ENCODE assay signal across 15 cellular contexts in the genomic region with DNA sequence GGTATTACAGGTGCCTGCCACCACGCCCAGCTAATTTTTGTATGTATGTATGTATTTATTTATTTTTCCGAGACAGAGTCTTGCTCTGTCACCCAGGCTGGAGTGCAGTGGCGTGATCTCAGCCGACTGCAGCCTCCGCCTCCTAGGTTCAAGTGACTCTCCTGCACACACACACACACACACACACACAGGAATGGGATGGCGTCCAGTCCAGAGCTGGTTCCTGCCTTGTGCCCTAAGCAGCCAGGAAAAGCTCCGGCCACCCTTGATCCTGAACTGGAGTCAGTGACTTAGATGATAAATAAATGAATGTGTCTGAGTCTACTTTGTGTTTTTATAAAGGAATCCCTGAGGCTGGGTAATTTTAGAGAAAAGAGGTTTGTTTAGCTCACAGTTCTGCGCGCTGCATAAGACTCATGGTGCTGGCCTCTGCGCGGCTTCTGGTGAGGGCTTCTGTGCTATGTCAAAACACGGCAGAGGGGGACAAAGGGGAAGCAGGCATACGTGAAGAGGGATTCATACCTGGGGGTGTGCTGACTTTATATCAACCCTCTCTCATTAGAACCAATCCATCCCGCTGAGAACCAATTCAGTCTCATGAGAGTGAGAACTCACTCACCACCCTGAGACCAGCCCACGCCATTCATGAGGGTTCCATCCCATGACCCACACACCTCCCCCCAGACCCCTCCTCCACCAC. TPM values are rescaled to one million over a fixed set of nuclear protein-coding genes. Genes with fewer than 3 reads are reported as not detected.
DNase-seq lines count a peak whose midpoint lies in the region; ATAC-seq and TF ChIP-seq lines count a peak whose summit lies in the region.
"Had no signal": no experiment of that assay in that cellular context is flagged by ENCODE, and none has a peak within 500 bp of the region (broad histone marks: within the 10 kb centered on the region; RNA-seq: fewer than 3 reads in every experiment).

No MANE protein-coding gene starts in this region.

- H3K23ac ChIP-seq in H9 (ENCODE audit: insufficient read length, low read depth, low read length), result no peak overlapping the region

- no peak overlapping the region for H3K56ac ChIP-seq in H9 (ENCODE audit: insufficient read length, low read depth, low read length)

- no peak for DNase-seq in GM23338 (ENCODE audit: low spot score)
- peak; percentile 6 for DNase-seq in RPMI7951 (ENCODE audit: low read depth)
- DNase-seq in neural crest cell (ENCODE audit: low read depth, low spot score), result no peak
- DNase-seq in amniotic stem cell (lab: John Stamatoyannopoulos, UW), result no peak
- no peak for DNase-seq in H9
- DNase-seq in endothelial cell (ENCODE audit: low spot score), result no peak
- DNase-seq: ACHN; BE2C; C1 segment of cervical spinal cord; CD4-positive, CD25-positive, alpha-beta regulatory T cell; CD8-positive, alpha-beta memory T cell; COR-L47; GOT3 had no signal

- H3K4me1 ChIP-seq in GM23338 (ENCODE audit: insufficient read depth) (no peaks in the 10 kb centered on the region), H9 (ENCODE audit: insufficient read depth, low read length) (no peaks in the 10 kb centered on the region)
- H3K4me1 ChIP-seq: BE2C had no signal

- no peak overlapping the region for H2AK5ac ChIP-seq in H9 (ENCODE audit: insufficient read length, low read length)

- H2BK120ac ChIP-seq in H9 (ENCODE audit: low read depth, low read length, poor library complexity, severe bottlenecking), result no peak overlapping the region

- H3K18ac ChIP-seq in H9 (ENCODE audit: insufficient read length, low read depth, low read length), result no peak overlapping the region

- H4K5ac ChIP-seq in H9 (ENCODE audit: insufficient read length, low read depth, low read length), result no peak overlapping the region

- H4K8ac ChIP-seq in H9 (replicated peaks; ENCODE audit: insufficient read length, low read depth, low read length), result no peak overlapping the region

- no peaks in the 10 kb centered on the region for H3K79me1 ChIP-seq in H9 (ENCODE audit: insufficient read depth, low read depth, low read length, poor library complexity, severe bottlenecking)

- no peak overlapping the region for H2BK15ac ChIP-seq in H9 (ENCODE audit: low read depth, low read length)

- H3K27me3 ChIP-seq in GM23338 (ENCODE audit: insufficient read depth), result no peaks in the 10 kb centered on the region
- no peaks in the 10 kb centered on the region for H3K27me3 ChIP-seq in H9 (ENCODE audit: insufficient read depth, low read length)
- H3K27me3 ChIP-seq: BE2C had no signal

- no peaks in the 10 kb centered on the region for H3K36me3 Mint-ChIP-seq in GM23338 (ENCODE audit: low read depth)
- peaks cover 2% of the 10 kb centered on the region for H3K36me3 Mint-ChIP-seq in neural crest cell (ENCODE audit: low read depth)
- H3K36me3 Mint-ChIP-seq in H9 (ENCODE audit: insufficient read depth in 1 of 3, low read depth in 3 of 3), result no peaks in the 10 kb centered on the region
- no peaks in the 10 kb centered on the region for H3K36me3 Mint-ChIP-seq in endothelial cell (ENCODE audit: low read depth, unreplicated experiment)
- H3K36me3 Mint-ChIP-seq: CD4-positive, CD25-positive, alpha-beta regulatory T cell; CD8-positive, alpha-beta memory T cell had no signal

- H2AFZ ChIP-seq in GM23338, result peak overlapping the region; percentile 61
- H2AFZ ChIP-seq in H9 (ENCODE audit: low read length), result no peak overlapping the region

- H3K27ac Mint-ChIP-seq in GM23338 (no peak overlapping the region), neural crest cell (ENCODE audit: unreplicated experiment) (peak overlapping the region; percentile 35), H9 (no peak overlapping the region), endothelial cell (ENCODE audit: unreplicated experiment) (no peak overlapping the region)
- H3K27ac Mint-ChIP-seq: CD4-positive, CD25-positive, alpha-beta regulatory T cell; CD8-positive, alpha-beta memory T cell had no signal

- no peaks in the 10 kb centered on the region for H3F3A ChIP-seq in GM23338 (replicated peaks; ENCODE audit: low read depth)

- H3K36me3 ChIP-seq in GM23338 (ENCODE audit: insufficient read depth), result no peaks in the 10 kb centered on the region; the same call in 1 of the 2 replicates
- H3K36me3 ChIP-seq: BE2C, HAP-1 had no signal

- H3K4me3 ChIP-seq in GM23338, result no peak overlapping the region
- H3K4me3 ChIP-seq: HAP-1 had no signal

- ATAC-seq in GM23338, result no peak

- no peaks in the 10 kb centered on the region for H3K9me3 Mint-ChIP-seq in GM23338
- H3K9me3 Mint-ChIP-seq in neural crest cell, result peaks cover 2% of the 10 kb centered on the region
- no peaks in the 10 kb centered on the region for H3K9me3 Mint-ChIP-seq in H9
- H3K9me3 Mint-ChIP-seq in endothelial cell (ENCODE audit: unreplicated experiment), result no peaks in the 10 kb centered on the region
- H3K9me3 Mint-ChIP-seq: CD4-positive, CD25-positive, alpha-beta regulatory T cell; CD8-positive, alpha-beta memory T cell had no signal

- no peak overlapping the region for H3K4ac ChIP-seq in H9 (ENCODE audit: low read depth, low read length)

- TF ChIP-seq CTCF in GM23338 (conservative IDR thresholded peaks at IDR 0.05; ENCODE audit: low read depth in 2 of 2), result no peak
- TF ChIP-seq CTCF in neural crest cell (conservative IDR thresholded peaks at IDR 0.05), result no peak
- no peak for TF ChIP-seq CTCF in H9 (conservative IDR thresholded peaks at IDR 0.05)
- TF ChIP-seq CTCF in endothelial cell (IDR thresholded peaks at IDR 0.05; ENCODE audit: unreplicated experiment), result no peak

- H3K14ac ChIP-seq in H9 (ENCODE audit: insufficient read depth, low read length), result no peak overlapping the region

- H3K27ac ChIP-seq in GM23338 (ENCODE audit: low read depth), result no peak overlapping the region
- no peak overlapping the region for H3K27ac ChIP-seq in H9 (ENCODE audit: insufficient read length, low read depth, low read length)
- H3K27ac ChIP-seq: HL-60 had no signal

- no peak overlapping the region for H4K91ac ChIP-seq in H9 (ENCODE audit: insufficient read length, low read depth, low read length)

- H4K20me1 ChIP-seq in GM23338 (replicated peaks; ENCODE audit: insufficient read depth) (no peaks in the 10 kb centered on the region), H9 (ENCODE audit: control insufficient read depth, insufficient read depth, insufficient read length) (no peaks in the 10 kb centered on the region)

- H2BK20ac ChIP-seq in H9 (ENCODE audit: low read depth, low read length, poor library complexity, severe bottlenecking), result no peak overlapping the region

- H2BK12ac ChIP-seq in H9 (ENCODE audit: insufficient read length, low read depth, low read length), result no peak overlapping the region

- H3K79me2 ChIP-seq in GM23338 (replicated peaks; ENCODE audit: insufficient read depth), result no peaks in the 10 kb centered on the region
- H3K79me2 ChIP-seq in H9 (ENCODE audit: insufficient read depth, low read length), result no peaks in the 10 kb centered on the region

- no peak overlapping the region for H2BK5ac ChIP-seq in H9 (ENCODE audit: insufficient read length, low read length)

- no peak overlapping the region for H3T11ph ChIP-seq in H9 (ENCODE audit: low read length)

- H3K4me1 Mint-ChIP-seq in GM23338 (no peaks in the 10 kb centered on the region), neural crest cell (peaks cover 14% of the 10 kb centered on the region), H9 (no peaks in the 10 kb centered on the region), endothelial cell (ENCODE audit: unreplicated experiment) (peaks cover 4% of the 10 kb centered on the region)
- H3K4me1 Mint-ChIP-seq: CD8-positive, alpha-beta memory T cell had no signal

- no peak overlapping the region for H3K9ac ChIP-seq in H9 (ENCODE audit: extremely low read depth, insufficient read length, low read length)

- H3K9me2 ChIP-seq in GM23338 (ENCODE audit: insufficient read depth), result no peaks in the 10 kb centered on the region

- peaks cover 2% of the 10 kb centered on the region for H3K27me3 Mint-ChIP-seq in GM23338 (ENCODE audit: insufficient read depth, low read depth, poor library complexity)
- no peaks in the 10 kb centered on the region for H3K27me3 Mint-ChIP-seq in neural crest cell (ENCODE audit: low read depth)
- H3K27me3 Mint-ChIP-seq in H9 (ENCODE audit: low read depth), result peaks cover 2% of the 10 kb centered on the region; the same call in 1 of the 2 replicates
- H3K27me3 Mint-ChIP-seq in endothelial cell (ENCODE audit: unreplicated experiment), result no peaks in the 10 kb centered on the region

- H3K4me2 ChIP-seq in GM23338, result no peak overlapping the region
- no peak overlapping the region for H3K4me2 ChIP-seq in H9 (ENCODE audit: insufficient read depth, insufficient read length, low read length)

- no peaks in the 10 kb centered on the region for H3K23me2 ChIP-seq in H9 (ENCODE audit: insufficient read length, low read depth, low read length, poor library complexity, severe bottlenecking)

- H3K9me3 ChIP-seq in H9 (ENCODE audit: control insufficient read depth, low read depth, low read length), result no peaks in the 10 kb centered on the region
- H3K9me3 ChIP-seq: BE2C, HAP-1 had no signal

- WGBS in H9 (ENCODE audit: extremely low coverage, insufficient read length, low lambda C conversion rate), result no CpG with 5 or more reads among the region's 15 CpGs

- H3K4me3 Mint-ChIP-seq in GM23338 (no peak overlapping the region), neural crest cell (no peak overlapping the region), H9 (no peak overlapping the region), endothelial cell (ENCODE audit: unreplicated experiment) (no peak overlapping the region)
- H3K4me3 Mint-ChIP-seq: CD4-positive, CD25-positive, alpha-beta regulatory T cell; CD8-positive, alpha-beta memory T cell had no signal

TF ChIP-seq in GM23338, 12 proteins besides CTCF, POLR2A, EP300 and RAD21 (continues in another document):
- no peak for TF ChIP-seq POLR2AphosphoS5 (IDR thresholded peaks at IDR 0.05; ENCODE audit: low read depth)
- no peak for TF ChIP-seq NANOG (IDR thresholded peaks at IDR 0.05; ENCODE audit: borderline replicate concordance)
- TF ChIP-seq CREB1 (CRISPR knock-in tag; IDR thresholded peaks at IDR 0.05; ENCODE audit: low read depth), result no peak
- no peak for TF ChIP-seq JUNB (IDR thresholded peaks at IDR 0.05; ENCODE audit: unreplicated experiment)
- TF ChIP-seq ZNF114 (CRISPR knock-in tag; IDR thresholded peaks at IDR 0.05), result no peak
- no peak for TF ChIP-seq EZH2phosphoT487 (IDR thresholded peaks at IDR 0.05; ENCODE audit: unreplicated experiment)

RNA-seq across cellular contexts. Expression of a gene that starts 59.7 kb away (rescaled TPM):
- total RNA-seq in GM23338 (2014; rRNA removed; shearing (Covaris generic)), result 72.5 and 73.6 TPM in 2 replicates
- polyA plus RNA-seq in GM23338 (2016; fragmentation: Nextera tagmentation; extraction: Ambion mirVana), result 15.7 and 16.3 TPM in 2 replicates
- total RNA-seq in RPMI7951 (2014; rRNA removed; shearing (Covaris generic)), result 4.1 and 4.3 TPM in 2 replicates
- total RNA-seq in neural crest cell (27.5 and 29.6 TPM in 2 replicates), H9 (2021) (38.8 and 39.9 TPM in 2 replicates), endothelial cell (ENCODE audit: unreplicated experiment) (47.3 TPM)
